Comparison of ENCODE assay signal across 8 cellular contexts in genomic region chr10:102420810-102421644, GRCh38. TPM values are rescaled to one million over a fixed set of nuclear protein-coding genes. Genes with fewer than 3 reads are reported as not detected.
DNase-seq lines count a peak whose midpoint lies in the region; ATAC-seq and TF ChIP-seq lines count a peak whose summit lies in the region.

FBXL15 (plus strand) TSS chr10:102420836; CDS start chr10:102421130, 294 bp downstream.

- H3K4me1 Mint-ChIP-seq in activated naive CD4-positive, alpha-beta T cell treated with anti-CD3 and anti-CD28 coated beads, Interleukin-2, amount 50 U/mL, for 24 hours, result peaks cover 28% of the 10 kb centered on the region

- ATAC-seq in HG02588 (IDR thresholded peaks at IDR 0.05; ENCODE audit: unreplicated experiment), result peak; percentile 64
- ATAC-seq in SK-N-SH treated with all-trans-retinoic acid at 6 μM for 48 hours, result peak; percentile 85

- H3K4me3 Mint-ChIP-seq in activated naive CD4-positive, alpha-beta T cell treated with anti-CD3 and anti-CD28 coated beads, Interleukin-2, amount 50 U/mL, for 24 hours, result peak within 1 kb of the TSS; percentile 97

- H3K27me3 Mint-ChIP-seq in activated naive CD4-positive, alpha-beta T cell treated with anti-CD3 and anti-CD28 coated beads, Interleukin-2, amount 50 U/mL, for 24 hours, result peaks cover 11% of the 10 kb centered on the region

- peak within 1 kb of the TSS; percentile 98 for H3K27ac Mint-ChIP-seq in activated naive CD4-positive, alpha-beta T cell treated with anti-CD3 and anti-CD28 coated beads, Interleukin-2, amount 50 U/mL, for 24 hours

- peak within 1 kb of the TSS; percentile 74 for H3K27ac ChIP-seq in temporal lobe (ENCODE audit: low read depth, low read length)

- DNase-seq in GM04504 (ENCODE audit: low read depth) (peak; percentile 95), NCI-H1092 (lab: John Stamatoyannopoulos, UW) (peak; percentile 95), globus pallidus (ENCODE audit: low spot score) (peak; percentile 93), occipital lobe (lab: John Stamatoyannopoulos, UW) (peak; percentile 95)

- H3K9me3 Mint-ChIP-seq in activated naive CD4-positive, alpha-beta T cell treated with anti-CD3 and anti-CD28 coated beads, Interleukin-2, amount 50 U/mL, for 24 hours, result no peaks in the 10 kb centered on the region

- H3K36me3 Mint-ChIP-seq in activated naive CD4-positive, alpha-beta T cell treated with anti-CD3 and anti-CD28 coated beads, Interleukin-2, amount 50 U/mL, for 24 hours, result no peaks in the 10 kb centered on the region

TF ChIP-seq in SK-N-SH treated with all-trans-retinoic acid at 6 μM for 48 hours, 23 proteins besides CTCF, POLR2A, EP300 and RAD21:
- no peak for TF ChIP-seq CSRNP3 (CRISPR knock-in tag; IDR thresholded peaks at IDR 0.05)
- peak; percentile 69; the same call in 1 of the 2 replicates for TF ChIP-seq ZFP3 (CRISPR knock-in tag; IDR thresholded peaks at IDR 0.05)
TF ChIP-seq in SK-N-SH treated with all-trans-retinoic acid at 6 μM for 48 hours: peak in this region for 1.

RNA-seq across cellular contexts. Expression of gene FBXL15, which starts in this region (rescaled TPM):
- total RNA-seq in occipital lobe (14.2 TPM), temporal lobe (13.8 TPM)

Comparison
In these comparisons a context has a peak if more than half of its experiments do, and no peak if none do; other contexts are left out.
1. Peak in every context shown above with its lines: DNase-seq, ATAC-seq and H3K27ac ChIP-seq.